In the genomic region with DNA sequence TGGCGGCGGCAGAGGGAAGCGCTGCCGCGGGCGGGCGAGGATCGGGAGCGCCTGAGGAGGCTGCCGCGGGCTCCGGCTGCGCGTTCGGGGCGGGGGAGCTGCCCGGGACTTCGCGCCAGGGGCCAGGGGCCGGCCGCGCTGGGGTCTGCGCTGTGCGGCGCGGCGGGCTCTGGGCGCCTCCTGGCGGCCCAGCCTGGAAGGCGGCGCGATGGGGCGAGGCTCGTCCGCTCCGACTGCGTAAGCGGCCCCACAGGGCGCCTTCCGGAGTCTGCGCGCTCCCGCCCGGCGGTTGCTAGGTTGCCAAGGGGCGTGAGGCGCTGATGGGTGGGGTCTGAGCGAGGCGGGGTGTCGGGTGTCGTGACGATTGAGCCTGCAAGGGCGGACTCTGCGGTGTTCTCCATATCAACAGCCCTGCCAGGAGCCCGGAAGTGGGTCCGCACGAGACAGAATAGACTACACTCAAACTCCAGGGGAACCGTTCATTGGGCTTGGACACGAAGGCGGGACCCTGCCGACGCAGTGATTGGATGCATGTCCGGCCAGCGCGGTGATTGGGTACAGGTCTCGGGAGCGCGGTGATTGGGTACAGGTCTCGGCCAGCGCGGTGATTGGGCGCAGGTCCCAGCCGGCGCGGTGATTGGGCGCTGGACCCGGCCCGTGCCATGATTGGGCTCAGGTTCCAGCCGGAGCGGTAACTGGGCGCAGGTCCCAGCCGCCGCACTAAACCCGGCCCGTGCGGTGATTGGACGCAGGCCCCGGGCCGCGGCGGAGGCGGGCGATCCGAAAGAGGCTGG, we compare ENCODE assay signal across 8 cellular contexts. TPM values are rescaled to one million over a fixed set of nuclear protein-coding genes. Genes with fewer than 3 reads are reported as not detected.
DNase-seq lines count a peak whose midpoint lies in the region; ATAC-seq and TF ChIP-seq lines count a peak whose summit lies in the region.

A gene with protein sequence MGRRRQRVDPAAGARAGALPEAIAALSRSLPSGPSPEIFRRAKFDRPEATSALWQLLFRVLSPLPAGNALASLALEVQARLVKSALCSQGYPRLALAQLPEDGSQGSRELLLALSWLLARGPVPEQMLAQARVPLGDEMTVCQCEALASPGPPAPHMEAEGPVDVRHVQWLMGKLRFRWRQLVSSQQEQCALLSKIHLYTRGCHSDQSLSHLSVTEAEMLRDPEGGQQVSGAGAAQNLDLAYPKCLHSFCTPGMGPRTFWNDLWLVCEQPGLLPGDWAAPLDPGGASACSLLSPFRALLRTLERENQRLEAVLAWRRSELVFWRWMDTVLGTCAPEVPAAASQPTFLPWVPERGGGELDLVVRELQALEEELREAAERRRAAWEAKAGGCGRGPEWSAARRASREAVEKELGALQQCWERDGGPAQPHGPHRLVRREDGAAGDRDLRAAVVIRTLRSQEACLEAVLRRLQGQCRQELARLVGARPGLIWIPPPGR (plus strand): TSS at position 675 of the 794 bp plus-strand sequence. CDS start 130 bp downstream, outside the sequence.

- no peaks in the 10 kb centered on the region for H3K9me3 ChIP-seq in PC-3 (ENCODE audit: low read length)
- no peaks in the 10 kb centered on the region for H3K9me3 ChIP-seq in mononuclear cell (ENCODE audit: low read depth, low read length)

- no peaks in the 10 kb centered on the region for H3F3A ChIP-seq in PC-3 (ENCODE audit: low read length, unreplicated experiment)

- POLR2A ChIA-PET in PC-3 (lab: Charles Lee; ENCODE audit: unreplicated experiment): interaction anchor here (0.5 to 1.7 kb wide), 2 partner anchors 10 to 55 kb away, joined by 3 to 18 read pairs; no protein-coding TSS in a partner anchor

- H3K27ac ChIP-seq in PC-3 (ENCODE audit: low read length): peak within 1 kb of the TSS; percentile 80

- H3K79me2 ChIP-seq in PC-3 (ENCODE audit: low read length): peaks cover 13% of the 10 kb centered on the region

- no peaks in the 10 kb centered on the region for H3K36me3 ChIP-seq in PC-3 (ENCODE audit: low read depth, low read length)

- intact Hi-C loops in PC-3 (cut with micrococcal nuclease): loop anchor here (1.0 to 2.0 kb wide), 4 partner anchors 8 to 119 kb away; no protein-coding TSS in a partner anchor

- BruUV-seq in PC-3 (replicated peaks; lab: Mats Ljungman, UMichigan): no TSS peak

- CTCF ChIA-PET in PC-3 (lab: Charles Lee): interaction anchor here (0.7 to 2.7 kb wide), 5 partner anchors 10 to 120 kb away, joined by 3 to 24 read pairs (median 7); no protein-coding TSS in a partner anchor

- H3K4me1 ChIP-seq in PC-3 (ENCODE audit: insufficient read depth, low read length): peaks cover 19% of the 10 kb centered on the region
- H3K4me1 ChIP-seq in mononuclear cell (ENCODE audit: insufficient read depth, low read length): peaks cover 43% of the 10 kb centered on the region

- peaks cover 11% of the 10 kb centered on the region for H4K20me1 ChIP-seq in PC-3 (ENCODE audit: low read length)

- TF ChIP-seq CTCF in PC-3 (conservative IDR thresholded peaks at IDR 0.05; ENCODE audit: low read depth, low read length): peak; percentile 53
- TF ChIP-seq CTCF in epithelial cell of esophagus (IDR thresholded peaks at IDR 0.05; ENCODE audit: insufficient read depth, low read depth, low read length, missing control alignments): peak; percentile 37

- H3K4me2 ChIP-seq in PC-3 (ENCODE audit: low read length): peak within 1 kb of the TSS; percentile 99

- ATAC-seq in GM21619 (IDR thresholded peaks at IDR 0.05; ENCODE audit: unreplicated experiment) (peak; percentile 58), PC-3 (peak; percentile 73)

- no peaks in the 10 kb centered on the region for H3K9me2 ChIP-seq in PC-3 (replicated peaks; ENCODE audit: low read length)

- DNase-seq in DMS53 treated with DMSO at 0.1 percent for 48 hours (lab: John Stamatoyannopoulos, UW; ENCODE audit: unreplicated experiment) (peak; percentile 95), PC-3 (peak; percentile 99), activated T-cell treated with anti-CD3 and anti-CD28 coated beads for 48 hours (ENCODE audit: low read depth) (peak; percentile 99), epithelial cell of esophagus (ENCODE audit: low read depth) (peak; percentile 100)
- peak; percentile 100 for DNase-seq in Jurkat, Clone E6-1 (ENCODE audit: low read depth, low spot score)
- peak; percentile 95 to 97 for DNase-seq in stimulated activated CD8-positive, alpha-beta memory T cell treated with anti-CD3 and anti-CD28 coated beads, Interleukin-4, amount 100 ng/mL, for 1 hour (ENCODE audit: low read depth in 2 of 2, low spot score in 1 of 2)

- H2AFZ ChIP-seq in PC-3 (ENCODE audit: low read length): peak within 1 kb of the TSS; percentile 86; the same call in 1 of the 2 replicates

- H3K27me3 ChIP-seq in PC-3 (ENCODE audit: low read length): no peaks in the 10 kb centered on the region
- peaks cover 3% of the 10 kb centered on the region for H3K27me3 ChIP-seq in mononuclear cell (ENCODE audit: insufficient read depth, low read length)

- peak within 1 kb of the TSS; percentile 93 for H3K9ac ChIP-seq in PC-3 (ENCODE audit: low read length)

- H3K4me3 ChIP-seq in Jurkat, Clone E6-1 (ENCODE audit: low read length): peak within 1 kb of the TSS; percentile 67
- peak within 1 kb of the TSS; percentile 86 for H3K4me3 ChIP-seq in PC-3 (ENCODE audit: low read length)
- peak within 1 kb of the TSS; percentile 61 for H3K4me3 ChIP-seq in epithelial cell of esophagus (ENCODE audit: low read length)
- peak within 1 kb of the TSS; percentile 68 for H3K4me3 ChIP-seq in mononuclear cell (ENCODE audit: low read length)

RNA-seq across cellular contexts. Expression of the gene that starts here (rescaled TPM):
- polyA plus RNA-seq in Jurkat, Clone E6-1 (2012; ENCODE audit: insufficient read depth, insufficient read length): 44.7 TPM
- total RNA-seq in PC-3 (2014; rRNA removed) (66.7 and 108 TPM in 2 replicates), mononuclear cell (19.9 TPM)

Comparison
In these comparisons a context has a peak if more than half of its experiments do, and no peak if none do; other contexts are left out.
1. Peak in every context shown above with its lines: DNase-seq, ATAC-seq, H3K4me3 ChIP-seq and H3K27ac ChIP-seq.